In the genomic region with DNA sequence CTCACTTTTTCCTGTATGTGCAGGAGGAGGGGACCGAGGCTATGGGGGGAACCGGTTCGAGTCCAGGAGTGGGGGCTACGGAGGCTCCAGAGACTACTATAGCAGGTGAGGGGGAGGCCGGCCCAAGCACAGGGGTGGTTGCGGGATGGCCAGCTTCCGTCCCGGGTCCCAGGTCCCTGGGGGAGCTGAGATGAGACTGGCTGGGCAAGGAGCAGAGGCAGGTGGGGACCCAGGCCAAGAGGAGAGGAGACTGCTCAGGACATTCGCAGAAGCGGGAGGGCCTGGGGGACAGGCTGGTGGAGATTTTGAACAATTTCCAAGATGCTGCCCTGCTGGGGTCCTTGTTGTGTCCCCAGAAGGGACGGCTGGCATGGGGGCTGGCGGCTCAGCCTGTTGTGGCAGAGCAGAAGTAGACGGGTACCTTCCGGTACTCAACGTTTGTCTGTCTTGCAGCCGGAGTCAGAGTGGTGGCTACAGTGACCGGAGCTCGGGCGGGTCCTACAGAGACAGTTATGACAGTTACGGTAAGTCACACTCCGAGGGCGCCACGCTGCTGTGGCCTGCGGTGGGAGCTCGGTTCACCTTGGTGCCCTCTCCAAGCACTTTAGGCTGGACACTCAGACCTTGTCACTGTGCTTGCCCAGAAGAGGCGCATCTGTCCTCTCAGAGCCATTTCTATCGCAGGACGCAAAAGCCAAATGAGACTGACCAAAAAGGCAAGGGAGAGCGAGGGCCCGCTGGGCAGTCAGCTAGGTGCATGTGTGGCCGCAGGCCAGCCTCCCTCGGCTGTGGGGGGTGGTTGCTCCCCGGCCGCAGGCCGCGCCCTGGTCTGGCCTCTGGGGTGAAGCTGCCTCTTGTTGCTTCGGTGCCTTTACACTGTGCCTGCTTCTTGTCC, we compare ENCODE assay signal across 1 cellular context.
TF ChIP-seq lines count a peak whose summit lies in the region.

No MANE protein-coding gene starts in this region.

TF ChIP-seq in HCT116, 20 proteins besides CTCF, POLR2A, EP300 and RAD21 (continued from another document):
- no peak for TF ChIP-seq CEBPB (IDR thresholded peaks at IDR 0.05; ENCODE audit: low read depth)
- TF ChIP-seq EZH2phosphoT487 (IDR thresholded peaks at IDR 0.05; ENCODE audit: borderline replicate concordance) = no peak
- no peak for TF ChIP-seq ZFX (IDR thresholded peaks at IDR 0.05)
- TF ChIP-seq SIN3A (IDR thresholded peaks at IDR 0.05; ENCODE audit: low read depth) = no peak
- TF ChIP-seq, protein P1, sequence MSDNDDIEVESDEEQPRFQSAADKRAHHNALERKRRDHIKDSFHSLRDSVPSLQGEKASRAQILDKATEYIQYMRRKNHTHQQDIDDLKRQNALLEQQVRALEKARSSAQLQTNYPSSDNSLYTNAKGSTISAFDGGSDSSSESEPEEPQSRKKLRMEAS (IDR thresholded peaks at IDR 0.05) = no peak
- TF ChIP-seq, protein P2, sequence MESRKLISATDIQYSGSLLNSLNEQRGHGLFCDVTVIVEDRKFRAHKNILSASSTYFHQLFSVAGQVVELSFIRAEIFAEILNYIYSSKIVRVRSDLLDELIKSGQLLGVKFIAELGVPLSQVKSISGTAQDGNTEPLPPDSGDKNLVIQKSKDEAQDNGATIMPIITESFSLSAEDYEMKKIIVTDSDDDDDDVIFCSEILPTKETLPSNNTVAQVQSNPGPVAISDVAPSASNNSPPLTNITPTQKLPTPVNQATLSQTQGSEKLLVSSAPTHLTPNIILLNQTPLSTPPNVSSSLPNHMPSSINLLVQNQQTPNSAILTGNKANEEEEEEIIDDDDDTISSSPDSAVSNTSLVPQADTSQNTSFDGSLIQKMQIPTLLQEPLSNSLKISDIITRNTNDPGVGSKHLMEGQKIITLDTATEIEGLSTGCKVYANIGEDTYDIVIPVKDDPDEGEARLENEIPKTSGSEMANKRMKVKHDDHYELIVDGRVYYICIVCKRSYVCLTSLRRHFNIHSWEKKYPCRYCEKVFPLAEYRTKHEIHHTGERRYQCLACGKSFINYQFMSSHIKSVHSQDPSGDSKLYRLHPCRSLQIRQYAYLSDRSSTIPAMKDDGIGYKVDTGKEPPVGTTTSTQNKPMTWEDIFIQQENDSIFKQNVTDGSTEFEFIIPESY (IDR thresholded peaks at IDR 0.05; ENCODE audit: extremely low read depth, insufficient replicate concordance, low read length) = no peak
- TF ChIP-seq JUND (IDR thresholded peaks at IDR 0.05) = no peak
